ENCODE assay signal across 16 cellular contexts in the genomic region with DNA sequence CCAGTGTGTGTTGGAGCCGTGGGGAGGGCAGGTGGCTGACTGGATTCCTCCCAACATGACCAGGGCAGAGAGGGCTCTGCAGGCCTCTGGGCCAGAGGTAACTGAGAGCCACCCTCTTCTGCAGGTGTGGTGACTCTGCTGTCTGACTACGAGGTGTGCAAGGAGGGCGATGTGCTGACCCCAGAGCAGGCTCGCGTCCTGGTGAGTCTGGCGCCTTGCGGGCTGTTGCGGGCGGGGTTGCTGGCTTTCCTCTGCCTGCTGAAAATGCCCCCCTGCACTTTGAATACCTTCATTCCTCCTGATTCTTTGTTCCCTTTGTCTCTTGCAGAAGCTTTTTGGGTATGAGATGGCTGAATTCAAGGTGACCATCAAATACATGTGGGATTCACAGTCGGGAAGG.
"Had no signal": no experiment of that assay in that cellular context is flagged by ENCODE, and none has a peak within 500 bp of the region (broad histone marks: within the 10 kb centered on the region; RNA-seq: fewer than 3 reads in every experiment).

No MANE protein-coding gene starts in this region.

- FAIRE-seq: kidney had no signal

- H3K4me3 ChIP-seq: colonic mucosa, left lung, neural progenitor cell, ovary, thoracic aorta, upper lobe of right lung had no signal

- H3K27ac ChIP-seq: colonic mucosa, left lung, neural progenitor cell, ovary, thoracic aorta, upper lobe of right lung had no signal

- H3K27me3 ChIP-seq: colonic mucosa, left lung, neural progenitor cell, ovary, upper lobe of right lung had no signal

- H3K9me3 Mint-ChIP-seq: activated naive CD4-positive, alpha-beta T cell treated with anti-CD3 and anti-CD28 coated beads, Interleukin-2, amount 10 ng/mL, durations not matched to agents 7 days and 5 days; brain; naive B cell; neural progenitor cell; T-cell had no signal

- H2AFZ ChIP-seq: neural progenitor cell had no signal

- ATAC-seq: esophagus mucosa, left lung, sciatic nerve, T-cell had no signal

- H3K36me3 ChIP-seq: colonic mucosa, neural progenitor cell, ovary had no signal

- H3K9ac ChIP-seq: neural progenitor cell had no signal

- H3K27me3 Mint-ChIP-seq: activated naive CD4-positive, alpha-beta T cell treated with anti-CD3 and anti-CD28 coated beads, Interleukin-2, amount 10 ng/mL, durations not matched to agents 7 days and 5 days; brain; naive B cell; T-cell had no signal

- H3K27ac Mint-ChIP-seq: activated naive CD4-positive, alpha-beta T cell treated with anti-CD3 and anti-CD28 coated beads, Interleukin-2, amount 10 ng/mL, durations not matched to agents 7 days and 5 days; brain; neural progenitor cell; T-cell had no signal

- H3K4me2 ChIP-seq: neural progenitor cell had no signal

- H3K4me3 Mint-ChIP-seq: activated naive CD4-positive, alpha-beta T cell treated with anti-CD3 and anti-CD28 coated beads, Interleukin-2, amount 10 ng/mL, durations not matched to agents 7 days and 5 days; brain; neural progenitor cell; T-cell had no signal

- DNase-seq: activated CD8-positive, alpha-beta memory T cell treated with anti-CD3 and anti-CD28 coated beads, Interleukin-2, amount 50 U/mL, for 48 hours; activated naive CD4-positive, alpha-beta T cell treated with anti-CD3 and anti-CD28 coated beads, Interleukin-2, amount 10 ng/mL, durations not matched to agents 7 days and 5 days; central memory CD4-positive, alpha-beta T cell; colonic mucosa; kidney; left lung; naive B cell; ovary; T-cell; T-helper 9 cell; upper lobe of right lung had no signal

- H3K9me3 ChIP-seq: colonic mucosa, left lung, ovary, thoracic aorta, upper lobe of right lung had no signal
